ENCODE assay signal across 26 cellular contexts in genomic region chr7:70037171-70037933, GRCh38.
"Had no signal": no experiment of that assay in that cellular context is flagged by ENCODE, and none has a peak within 500 bp of the region (broad histone marks: within the 10 kb centered on the region; RNA-seq: fewer than 3 reads in every experiment).

No MANE protein-coding gene starts in this region.

- DNase-seq: activated CD4-positive, alpha-beta T cell treated with anti-CD3 and anti-CD28 coated beads, Interleukin-2, amount 10 ng/mL, durations not matched to agents 24 days and 14 days; activated CD8-positive, alpha-beta memory T cell treated with anti-CD3 and anti-CD28 coated beads, Interleukin-2, amount 50 U/mL, for 4 hours; activated naive CD4-positive, alpha-beta T cell treated with anti-CD3 and anti-CD28 coated beads for 36 hours; activated T-cell treated with anti-CD3 and anti-CD28 coated beads, Interleukin-2, amount 50 U/mL, for 4 hours; cerebellar nuclear complex; cortex of kidney; effector CD4-positive, alpha-beta T cell; heart right ventricle; kidney glomerular epithelial cell; left ventricle myocardium inferior; mammary epithelial cell; nephron progenitor cell; nucleus accumbens; posterior cingulate gyrus; sigmoid colon; spleen; stimulated activated CD4-positive, alpha-beta T cell treated with anti-CD3 and anti-CD28 coated beads, Interleukin-4, amount 100 ng/mL, for 4 hours; testis had no signal

- H3K4me1 ChIP-seq: spleen, testis had no signal

- H3K27me3 Mint-ChIP-seq: activated CD4-positive, alpha-beta T cell treated with anti-CD3 and anti-CD28 coated beads, Interleukin-2, amount 10 ng/mL, durations not matched to agents 24 days and 14 days; stimulated activated memory B cell treated with anti-CD40 and anti-IgM and Interleukin-4, amounts not matched to agents 10 μg/mL and 1 μg/mL and 100 μg/mL, for 72 hours; type B pancreatic cell had no signal

- FAIRE-seq: astrocyte, bronchial epithelial cell, endothelial cell of umbilical vein had no signal

- H3K27ac Mint-ChIP-seq: activated CD4-positive, alpha-beta T cell treated with anti-CD3 and anti-CD28 coated beads, Interleukin-2, amount 10 ng/mL, durations not matched to agents 24 days and 14 days; activated naive CD4-positive, alpha-beta T cell treated with anti-CD3 and anti-CD28 coated beads for 36 hours; nephron progenitor cell; T-helper 1 cell treated with Interleukin-12 subunit alpha and Interleukin-12 subunit beta and Interleukin-4 antibody, amounts not matched to agents 30 μg/mL and 1 μg/mL, for 36 hours; type B pancreatic cell had no signal

- ATAC-seq: activated T-cell treated with anti-CD3 and anti-CD28 coated beads, Interleukin-2, amount 50 U/mL, for 4 hours; gastroesophageal sphincter; heart right ventricle; stimulated activated memory B cell treated with anti-CD40 and anti-IgM and Interleukin-4, amounts not matched to agents 10 μg/mL and 1 μg/mL and 100 μg/mL, for 72 hours had no signal

- H3K36me3 ChIP-seq: esophagus muscularis mucosa, gastroesophageal sphincter, heart right ventricle, left ventricle myocardium inferior, sigmoid colon, spleen had no signal

- H3K4me3 Mint-ChIP-seq: activated CD4-positive, alpha-beta T cell treated with anti-CD3 and anti-CD28 coated beads, Interleukin-2, amount 10 ng/mL, durations not matched to agents 24 days and 14 days; activated naive CD4-positive, alpha-beta T cell treated with anti-CD3 and anti-CD28 coated beads for 36 hours; activated T-cell treated with anti-CD3 and anti-CD28 coated beads, Interleukin-2, amount 50 U/mL, for 4 hours; nephron progenitor cell; stimulated activated memory B cell treated with anti-CD40 and anti-IgM and Interleukin-4, amounts not matched to agents 10 μg/mL and 1 μg/mL and 100 μg/mL, for 72 hours; T-helper 1 cell treated with Interleukin-12 subunit alpha and Interleukin-12 subunit beta and Interleukin-4 antibody, amounts not matched to agents 30 μg/mL and 1 μg/mL, for 36 hours; type B pancreatic cell had no signal

- H3K9me3 Mint-ChIP-seq: activated CD4-positive, alpha-beta T cell treated with anti-CD3 and anti-CD28 coated beads, Interleukin-2, amount 10 ng/mL, durations not matched to agents 24 days and 14 days; activated naive CD4-positive, alpha-beta T cell treated with anti-CD3 and anti-CD28 coated beads for 36 hours; T-helper 1 cell treated with Interleukin-12 subunit alpha and Interleukin-12 subunit beta and Interleukin-4 antibody, amounts not matched to agents 30 μg/mL and 1 μg/mL, for 36 hours; type B pancreatic cell had no signal

- H3K36me3 Mint-ChIP-seq: stimulated activated memory B cell treated with anti-CD40 and anti-IgM and Interleukin-4, amounts not matched to agents 10 μg/mL and 1 μg/mL and 100 μg/mL, for 72 hours; type B pancreatic cell had no signal

- H3K4me3 ChIP-seq: esophagus muscularis mucosa, gastroesophageal sphincter, heart right ventricle, left ventricle myocardium inferior, sigmoid colon, spleen, testis had no signal

- H3K27me3 ChIP-seq: esophagus muscularis mucosa, gastroesophageal sphincter, heart right ventricle, sigmoid colon, spleen, testis had no signal

- H3K9me3 ChIP-seq: esophagus muscularis mucosa, gastroesophageal sphincter, left ventricle myocardium inferior, sigmoid colon, spleen, testis had no signal

- H3K27ac ChIP-seq: esophagus muscularis mucosa, gastroesophageal sphincter, heart right ventricle, left ventricle myocardium inferior, sigmoid colon, spleen, testis had no signal

- H3K4me1 Mint-ChIP-seq: activated CD4-positive, alpha-beta T cell treated with anti-CD3 and anti-CD28 coated beads, Interleukin-2, amount 10 ng/mL, durations not matched to agents 24 days and 14 days had no signal
